In the genomic region with DNA sequence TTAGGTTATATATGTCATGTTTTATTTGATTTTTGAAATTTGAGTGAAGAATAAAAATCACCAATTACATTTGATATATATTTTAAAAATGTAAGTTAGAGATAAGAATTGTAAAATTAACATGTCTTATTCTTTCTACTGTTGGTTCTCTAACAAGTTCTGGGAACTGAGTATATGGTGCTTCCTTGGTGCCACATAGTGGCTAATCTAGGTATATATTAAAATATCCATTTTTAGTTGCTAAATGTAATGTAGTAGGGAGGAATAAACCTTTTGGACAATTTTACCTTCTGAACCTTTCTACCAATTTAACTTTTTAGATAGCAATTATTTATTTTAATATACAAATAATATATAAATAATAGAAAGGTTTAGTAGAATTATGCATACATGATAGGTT, we compare ENCODE assay signal across 8 cellular contexts. TPM values are rescaled to one million over a fixed set of nuclear protein-coding genes. Genes with fewer than 3 reads are reported as not detected.
DNase-seq lines count a peak whose midpoint lies in the region; ATAC-seq and TF ChIP-seq lines count a peak whose summit lies in the region.

No MANE protein-coding gene starts in this region.

- intact Hi-C loops in ascending aorta (cut with DNase I) = loop anchor here (1.0 to 10.0 kb wide), 3 partner anchors 108 to 165 kb away; partner anchors contain the start of genes CLDN12 and STEAP1
- intact Hi-C loops in left colon (cut with DNase I, micrococcal nuclease) = loop anchor here in 1 of 2 donors (5.0 kb wide), 1 partner anchor 110 kb away; the partner anchor contains the start of gene STEAP1
- intact Hi-C loops in activated T-helper 2 cell treated with anti-CD3 and anti-CD28 coated beads, Interferon-gamma antibody, Interleukin-2, Interleukin-4, amounts not matched to agents 10 μg/mL and 5 μg/mL and 100 μg/mL, durations not matched to agents 14 hours and 24 hours and 36 hours (cut with micrococcal nuclease) = loop anchor here (1.0 to 5.0 kb wide), 2 partner anchors 108 to 165 kb away; partner anchors contain the start of gene STEAP1

- H3K79me2 ChIP-seq in GM23248 (ENCODE audit: insufficient read depth) = no peaks in the 10 kb centered on the region

- TF ChIP-seq CTCF in GM12872 (IDR thresholded peaks at IDR 0.05; ENCODE audit: insufficient read depth, low read depth, low read length) (peak; percentile 33; the same call in 2 of the 3 replicates), ascending aorta (IDR thresholded peaks at IDR 0.05) (peak; percentile 31 to 53 (median 52))

- H3K27me3 ChIP-seq in GM23248 (replicated peaks; ENCODE audit: insufficient read depth) (no peaks in the 10 kb centered on the region), ascending aorta (no peaks in the 10 kb centered on the region)

- DNase-seq in GM23248 (peak; percentile 73), MV-4-11 (lab: John Stamatoyannopoulos, UW) (peak; percentile 39), ascending aorta (ENCODE audit: low spot score in 2 of 2) (no peak), left colon (no peak), inferior parietal cortex (ENCODE audit: extremely low spot score) (no peak), HUDEP-2 (lab: John Stamatoyannopoulos, UW; ENCODE audit: unreplicated experiment in 76 of 76) (no peak)
- no peak for DNase-seq in activated T-helper 2 cell treated with anti-CD3 and anti-CD28 coated beads, Interferon-gamma antibody, Interleukin-2, Interleukin-4, amounts not matched to agents 10 μg/mL and 5 μg/mL and 100 μg/mL, durations not matched to agents 14 hours and 24 hours and 36 hours (ENCODE audit: low spot score)

- H3K9ac ChIP-seq in GM23248 = no peak overlapping the region

- H3K9me3 Mint-ChIP-seq in activated T-helper 2 cell treated with anti-CD3 and anti-CD28 coated beads, Interferon-gamma antibody, Interleukin-2, Interleukin-4, amounts not matched to agents 10 μg/mL and 5 μg/mL and 100 μg/mL, durations not matched to agents 14 hours and 24 hours and 36 hours = no peaks in the 10 kb centered on the region

- H3K4me1 ChIP-seq in GM23248 (ENCODE audit: insufficient read depth) = peaks cover 17% of the 10 kb centered on the region
- peaks cover 0 to 3% of the 10 kb centered on the region in 2 donors for H3K4me1 ChIP-seq in ascending aorta

- H3K27me3 Mint-ChIP-seq in activated T-helper 2 cell treated with anti-CD3 and anti-CD28 coated beads, Interferon-gamma antibody, Interleukin-2, Interleukin-4, amounts not matched to agents 10 μg/mL and 5 μg/mL and 100 μg/mL, durations not matched to agents 14 hours and 24 hours and 36 hours (ENCODE audit: low read depth) = peaks cover 6% of the 10 kb centered on the region

- H3K9me2 ChIP-seq in GM23248 (ENCODE audit: insufficient read depth) = no peaks in the 10 kb centered on the region

- H3K4me3 Mint-ChIP-seq in activated T-helper 2 cell treated with anti-CD3 and anti-CD28 coated beads, Interferon-gamma antibody, Interleukin-2, Interleukin-4, amounts not matched to agents 10 μg/mL and 5 μg/mL and 100 μg/mL, durations not matched to agents 14 hours and 24 hours and 36 hours (ENCODE audit: low read depth) = no peak overlapping the region

- H3K36me3 ChIP-seq in GM23248 (ENCODE audit: low read depth) (no peaks in the 10 kb centered on the region), ascending aorta (no peaks in the 10 kb centered on the region)

- peak; percentile 84 for ATAC-seq in left colon

- H3F3A ChIP-seq in GM23248 (ENCODE audit: insufficient read depth) = 0 out of 2 replicates have a peak, but pooled peaks cover 3% of the 10 kb centered on the region

- H3K4me2 ChIP-seq in GM23248 (ENCODE audit: unreplicated experiment) = no peak overlapping the region

- H3K27ac ChIP-seq in GM23248 = no peak overlapping the region
- H3K27ac ChIP-seq in ascending aorta = no peak overlapping the region

- no peaks in the 10 kb centered on the region for H4K20me1 ChIP-seq in GM23248 (ENCODE audit: insufficient read depth)

- H3K9me3 ChIP-seq in GM23248 (ENCODE audit: low read depth) = no peaks in the 10 kb centered on the region
- no peaks in the 10 kb centered on the region for H3K9me3 ChIP-seq in ascending aorta

- no peaks in the 10 kb centered on the region for H3K4me1 Mint-ChIP-seq in activated T-helper 2 cell treated with anti-CD3 and anti-CD28 coated beads, Interferon-gamma antibody, Interleukin-2, Interleukin-4, amounts not matched to agents 10 μg/mL and 5 μg/mL and 100 μg/mL, durations not matched to agents 14 hours and 24 hours and 36 hours (ENCODE audit: low read depth)

- in situ Hi-C loops in GM23248 (cut with MboI) = loop anchor here (10.0 kb wide), 1 partner anchor 108 kb away; the partner anchor contains the start of gene STEAP1

- H3K36me3 Mint-ChIP-seq in activated T-helper 2 cell treated with anti-CD3 and anti-CD28 coated beads, Interferon-gamma antibody, Interleukin-2, Interleukin-4, amounts not matched to agents 10 μg/mL and 5 μg/mL and 100 μg/mL, durations not matched to agents 14 hours and 24 hours and 36 hours (ENCODE audit: low read depth) = no peaks in the 10 kb centered on the region

- H3K4me3 ChIP-seq in GM23248 = no peak overlapping the region
- H3K4me3 ChIP-seq in ascending aorta = no peak overlapping the region

- no peak overlapping the region for H3K27ac Mint-ChIP-seq in activated T-helper 2 cell treated with anti-CD3 and anti-CD28 coated beads, Interferon-gamma antibody, Interleukin-2, Interleukin-4, amounts not matched to agents 10 μg/mL and 5 μg/mL and 100 μg/mL, durations not matched to agents 14 hours and 24 hours and 36 hours

- no peak overlapping the region for H2AFZ ChIP-seq in GM23248

RNA-seq across cellular contexts. Expression of gene CFAP69, which starts 17.5 kb away (rescaled TPM):
- 6.9 and 13.5 TPM in 2 replicates for total RNA-seq in GM23248 (2014; rRNA removed; shearing (Covaris generic))
- polyA plus RNA-seq in GM23248 (2016; fragmentation: Nextera tagmentation; extraction: Ambion mirVana) = 2.8 and 3.1 TPM in 2 replicates
- total RNA-seq in ascending aorta (0.85 TPM), left colon (1 to 10 TPM; 3.5 to 5.9 TPM)
- 0.34 and 0.51 TPM in 2 replicates for total RNA-seq in activated T-helper 2 cell treated with anti-CD3 and anti-CD28 coated beads, Interferon-gamma antibody, Interleukin-2, Interleukin-4, amounts not matched to agents 10 μg/mL and 5 μg/mL and 100 μg/mL, durations not matched to agents 14 hours and 24 hours and 36 hours

RNA-seq across cellular contexts. Expression of gene STEAP2, which starts 50.9 kb away (rescaled TPM):
- total RNA-seq in GM23248 (2014; rRNA removed; shearing (Covaris generic)) = 28.3 and 30.6 TPM in 2 replicates
- 19.2 and 20.2 TPM in 2 replicates for polyA plus RNA-seq in GM23248 (2016; fragmentation: Nextera tagmentation; extraction: Ambion mirVana)
- 18.7 TPM for total RNA-seq in ascending aorta
- 10 to 100 TPM; 16.2 to 25.2 TPM for total RNA-seq in left colon
- total RNA-seq in activated T-helper 2 cell treated with anti-CD3 and anti-CD28 coated beads, Interferon-gamma antibody, Interleukin-2, Interleukin-4, amounts not matched to agents 10 μg/mL and 5 μg/mL and 100 μg/mL, durations not matched to agents 14 hours and 24 hours and 36 hours = not detected in 2 replicates

RNA-seq across cellular contexts. Expression of gene FAM237B, which starts 58.7 kb away (rescaled TPM):
- total RNA-seq in GM23248 (2014; rRNA removed; shearing (Covaris generic)) = not detected in 2 replicates
- 0.06 TPM in 1 of 2 replicates, not detected in the other for polyA plus RNA-seq in GM23248 (2016; fragmentation: Nextera tagmentation; extraction: Ambion mirVana)
- total RNA-seq in ascending aorta = not detected
- not detected for total RNA-seq in left colon
- total RNA-seq in activated T-helper 2 cell treated with anti-CD3 and anti-CD28 coated beads, Interferon-gamma antibody, Interleukin-2, Interleukin-4, amounts not matched to agents 10 μg/mL and 5 μg/mL and 100 μg/mL, durations not matched to agents 14 hours and 24 hours and 36 hours = not detected in 2 replicates

Comparison
In these comparisons a context has a peak if more than half of its experiments do, and no peak if none do; other contexts are left out.
1. DNase-seq: peak in GM23248 (single experiment) and MV-4-11 (single experiment); none in ascending aorta (0 of 2), left colon (0 of 2), activated T-helper 2 cell treated with anti-CD3 and anti-CD28 coated beads, Interferon-gamma antibody, Interleukin-2, Interleukin-4, amounts not matched to agents 10 μg/mL and 5 μg/mL and 100 μg/mL, durations not matched to agents 14 hours and 24 hours and 36 hours (single experiment), inferior parietal cortex (single experiment) and HUDEP-2 (0 of 76).
2. RNA of gene STEAP2, which starts 50.9 kb away (total RNA-seq): 28.3 to 30.6 TPM in GM23248, 16.2 to 25.2 TPM in left colon and 18.7 TPM in ascending aorta (single experiment); not detected in activated T-helper 2 cell treated with anti-CD3 and anti-CD28 coated beads, Interferon-gamma antibody, Interleukin-2, Interleukin-4, amounts not matched to agents 10 μg/mL and 5 μg/mL and 100 μg/mL, durations not matched to agents 14 hours and 24 hours and 36 hours; every median in the first group is over 10 times any median in the second.